Comparison of ENCODE assay signal across 17 cellular contexts in genomic region chr16:11610580-11610979, GRCh38. TPM values are rescaled to one million over a fixed set of nuclear protein-coding genes. Genes with fewer than 3 reads are reported as not detected.
DNase-seq lines count a peak whose midpoint lies in the region; TF ChIP-seq lines count a peak whose summit lies in the region.
"Had no signal": no experiment of that assay in that cellular context is flagged by ENCODE, and none has a peak within 500 bp of the region (broad histone marks: within the 10 kb centered on the region; RNA-seq: fewer than 3 reads in every experiment).

No MANE protein-coding gene starts in this region.

- H3K9me2 ChIP-seq in SK-N-SH, result no peaks in the 10 kb centered on the region

- H3K4me2 ChIP-seq in SK-N-SH, result no peak overlapping the region

- no peaks in the 10 kb centered on the region for H3F3A ChIP-seq in SK-N-SH (replicated peaks; ENCODE audit: insufficient read depth)

- no peak for TF ChIP-seq POLR2A in erythroblast (IDR thresholded peaks at IDR 0.05; ENCODE audit: low read length)

- DNase-seq in Daoy (ENCODE audit: low read depth), result peak; percentile 12
- peak; percentile 27 for DNase-seq in NCI-H69 (lab: John Stamatoyannopoulos, UW)
- DNase-seq in erythroblast (lab: John Stamatoyannopoulos, UW), result peak; percentile 31 to 33
- DNase-seq in SKM-1 (lab: John Stamatoyannopoulos, UW; ENCODE audit: unreplicated experiment), result no peak
- no peak for DNase-seq in NCI-H446 treated with DMSO at 0.1 percent for 48 hours (lab: John Stamatoyannopoulos, UW)
- DNase-seq in SK-N-SH, result no peak
- DNase-seq: activated CD4-positive, alpha-beta T cell treated with anti-CD3 and anti-CD28 coated beads for 36 hours; AML-193; dorsolateral prefrontal cortex; HCEC 1CT; NCI-H146; NK-92 treated with Interleukin-12 subunit alpha and Interleukin-12 subunit beta, amount 100 ng/mL, for 24 hours; stimulated activated CD4-positive, alpha-beta T cell treated with anti-CD3 and anti-CD28 coated beads, Interleukin-1b, Interleukin-23, amount 100 ng/mL, for 48 hours; stimulated activated naive CD4-positive, alpha-beta T cell treated with Interleukin-2 at 50 U/mL for 16 hours had no signal

- H3K9me3 ChIP-seq in neutrophil (no peaks in the 10 kb centered on the region), SK-N-SH (no peaks in the 10 kb centered on the region)
- H3K9me3 ChIP-seq: gastroesophageal sphincter, mucosa of descending colon had no signal

- CTCF ChIA-PET in SK-N-SH (lab: Yijun Ruan, JAX), result interaction anchor here (0.5 kb wide), 1 partner anchor 12 kb away, joined by 3 read pairs; no protein-coding TSS in a partner anchor

- no peak for TF ChIP-seq CTCF in neutrophil (IDR thresholded peaks at IDR 0.05)
- TF ChIP-seq CTCF in SK-N-SH (IDR thresholded peaks at IDR 0.05), result no peak

- no peaks in the 10 kb centered on the region for H4K20me1 ChIP-seq in SK-N-SH (ENCODE audit: insufficient read depth)

- 90% methylated on average over 6 of the region's 6 CpGs for WGBS in SK-N-SH (ENCODE audit: low lambda C conversion rate)

- H3K4me3 ChIP-seq in neutrophil (ENCODE audit: low read depth in 1 of 2, low read length in 1 of 2), result peak overlapping the region in 1 of 2 experiments; percentile 53
- H3K4me3 ChIP-seq in SK-N-SH (ENCODE audit: low read depth in 2 of 2, low read length in 1 of 2), result no peak overlapping the region
- H3K4me3 ChIP-seq: dorsolateral prefrontal cortex, gastroesophageal sphincter, mucosa of descending colon had no signal

- POLR2A ChIA-PET in SK-N-SH (lab: Yijun Ruan, JAX), result no interaction called here

- no peaks in the 10 kb centered on the region for H3K79me2 ChIP-seq in SK-N-SH (ENCODE audit: insufficient read depth)

- H3K36me3 ChIP-seq in neutrophil (no peaks in the 10 kb centered on the region), SK-N-SH (replicated peaks in 1 of 2; ENCODE audit: control insufficient read depth in 1 of 2, insufficient read depth in 2 of 2, low read length in 1 of 2) (no peaks in the 10 kb centered on the region)
- H3K36me3 ChIP-seq: gastroesophageal sphincter had no signal

- H3K9ac ChIP-seq in SK-N-SH, result no peak overlapping the region

- H3K27ac ChIP-seq in neutrophil (peak overlapping the region; percentile 99), SK-N-SH (ENCODE audit: low read depth in 2 of 2, low read length in 1 of 2) (no peak overlapping the region)
- H3K27ac ChIP-seq: gastroesophageal sphincter had no signal

- H3K4me1 ChIP-seq in neutrophil (ENCODE audit: control insufficient read depth in 1 of 2, insufficient read depth in 1 of 2, low read depth in 1 of 2, low read length in 1 of 2) (peaks cover 93 to 96% of the 10 kb centered on the region in 2 experiments), SK-N-SH (ENCODE audit: control insufficient read depth in 1 of 2, insufficient read depth in 2 of 2, low read depth in 1 of 2, low read length in 1 of 2) (no peaks in the 10 kb centered on the region)
- H3K4me1 ChIP-seq: gastroesophageal sphincter had no signal

- H3K27me3 ChIP-seq in neutrophil (no peaks in the 10 kb centered on the region), SK-N-SH (ENCODE audit: insufficient read depth) (no peaks in the 10 kb centered on the region)
- H3K27me3 ChIP-seq: gastroesophageal sphincter had no signal

- H2AFZ ChIP-seq in SK-N-SH (ENCODE audit: low read depth), result no peak overlapping the region

- no peak for TF ChIP-seq RAD21 in SK-N-SH (IDR thresholded peaks at IDR 0.05; ENCODE audit: low read length)

- TF ChIP-seq EP300 in SK-N-SH (IDR thresholded peaks at IDR 0.05; ENCODE audit: borderline replicate concordance in 1 of 2, low read depth in 1 of 2, low read length in 1 of 2), result no peak

TF ChIP-seq in SK-N-SH, 30 proteins besides CTCF, POLR2A, EP300 and RAD21:
- TF ChIP-seq, protein P1, sequence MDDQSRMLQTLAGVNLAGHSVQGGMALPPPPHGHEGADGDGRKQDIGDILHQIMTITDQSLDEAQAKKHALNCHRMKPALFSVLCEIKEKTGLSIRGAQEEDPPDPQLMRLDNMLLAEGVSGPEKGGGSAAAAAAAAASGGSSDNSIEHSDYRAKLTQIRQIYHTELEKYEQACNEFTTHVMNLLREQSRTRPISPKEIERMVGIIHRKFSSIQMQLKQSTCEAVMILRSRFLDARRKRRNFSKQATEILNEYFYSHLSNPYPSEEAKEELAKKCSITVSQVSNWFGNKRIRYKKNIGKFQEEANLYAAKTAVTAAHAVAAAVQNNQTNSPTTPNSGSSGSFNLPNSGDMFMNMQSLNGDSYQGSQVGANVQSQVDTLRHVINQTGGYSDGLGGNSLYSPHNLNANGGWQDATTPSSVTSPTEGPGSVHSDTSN (IDR thresholded peaks at IDR 0.05), result no peak
- TF ChIP-seq CHD2 (IDR thresholded peaks at IDR 0.05; ENCODE audit: low read length, partially characterized antibody) (no peak), MEF2A (IDR thresholded peaks at IDR 0.05; ENCODE audit: borderline replicate concordance, low read depth) (no peak), IRF3 (IDR thresholded peaks at IDR 0.05; ENCODE audit: low read depth, low read length) (no peak), GATA2 (CRISPR knock-in tag; IDR thresholded peaks at IDR 0.05) (no peak), MXI1 (IDR thresholded peaks at IDR 0.05; ENCODE audit: low read depth, low read length) (no peak), FOXM1 (IDR thresholded peaks at IDR 0.05; ENCODE audit: low read depth) (no peak), FOXJ3 (CRISPR knock-in tag; IDR thresholded peaks at IDR 0.05) (no peak), JUND (IDR thresholded peaks at IDR 0.05) (no peak)
- TF ChIP-seq, protein P2, sequence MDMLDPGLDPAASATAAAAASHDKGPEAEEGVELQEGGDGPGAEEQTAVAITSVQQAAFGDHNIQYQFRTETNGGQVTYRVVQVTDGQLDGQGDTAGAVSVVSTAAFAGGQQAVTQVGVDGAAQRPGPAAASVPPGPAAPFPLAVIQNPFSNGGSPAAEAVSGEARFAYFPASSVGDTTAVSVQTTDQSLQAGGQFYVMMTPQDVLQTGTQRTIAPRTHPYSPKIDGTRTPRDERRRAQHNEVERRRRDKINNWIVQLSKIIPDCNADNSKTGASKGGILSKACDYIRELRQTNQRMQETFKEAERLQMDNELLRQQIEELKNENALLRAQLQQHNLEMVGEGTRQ (IDR thresholded peaks at IDR 0.05; ENCODE audit: borderline replicate concordance, low read depth, low read length), result no peak

RNA-seq across cellular contexts. Expression of gene LITAF, which starts 23.9 kb away (rescaled TPM):
- total RNA-seq in Daoy (2014; rRNA removed; shearing (Covaris generic)), result 22.9 and 33.4 TPM in 2 replicates
- polyA plus RNA-seq in SK-N-SH (2012; rRNA removed), result 26.6 and 45.7 TPM in 2 replicates
- polyA plus RNA-seq in SK-N-SH (2012; cell fraction: cytosol; rRNA removed), result 30.2 and 34.1 TPM in 2 replicates
- polyA plus RNA-seq in SK-N-SH (2012; cell fraction: nucleus; rRNA removed), result 12.8 and 22.5 TPM in 2 replicates

RNA-seq across cellular contexts. Expression of gene SNN, which starts 57.7 kb away (rescaled TPM):
- 1.4 and 3.5 TPM in 2 replicates for total RNA-seq in Daoy (2014; rRNA removed; shearing (Covaris generic))
- 15.4 and 15.8 TPM in 2 replicates for polyA plus RNA-seq in SK-N-SH (2012; rRNA removed)
- 12.8 and 15.4 TPM in 2 replicates for polyA plus RNA-seq in SK-N-SH (2012; cell fraction: cytosol; rRNA removed)
- polyA plus RNA-seq in SK-N-SH (2012; cell fraction: nucleus; rRNA removed), result 7.2 and 10.5 TPM in 2 replicates

Comparison
In these comparisons a context has a peak if more than half of its experiments do, and no peak if none do; other contexts are left out.
1. DNase-seq: peak in Daoy (single experiment), NCI-H69 (single experiment) and erythroblast (2 of 2); none in SKM-1 (single experiment), NCI-H446 treated with DMSO at 0.1 percent for 48 hours (single experiment) and SK-N-SH (single experiment).